In genomic region chr12:117127933-117128823, GRCh38 we compare ENCODE assay signal across 1 cellular context.
TF ChIP-seq lines count a peak whose summit lies in the region.

No MANE protein-coding gene starts in this region.

TF ChIP-seq in K562, 482 proteins besides CTCF, POLR2A, EP300 and RAD21 (continued from another document and continues in another):
- TF ChIP-seq ATF3 (IDR thresholded peaks at IDR 0.05) (peak; percentile 83), ATF3 (CRISPR knock-in tag; conservative IDR thresholded peaks at IDR 0.05) (peak; percentile 84; the same call in 1 of the 2 replicates), CCAR2 (IDR thresholded peaks at IDR 0.05; ENCODE audit: low read depth, low read length) (no peak), TEAD4 (IDR thresholded peaks at IDR 0.05; ENCODE audit: low read length) (peak; percentile 64), TEAD4 (CRISPR knock-in tag; IDR thresholded peaks at IDR 0.05; ENCODE audit: borderline replicate concordance) (peak; percentile 62; the same call in 1 of the 2 replicates), FOSL1 (tag; conservative IDR thresholded peaks at IDR 0.05) (0 out of 2 replicates have a peak, but pooled peaks have one; percentile 17), ZNF165 (CRISPR knock-in tag; IDR thresholded peaks at IDR 0.05; ENCODE audit: borderline replicate concordance) (no peak), KDM4B (IDR thresholded peaks at IDR 0.05; ENCODE audit: borderline replicate concordance in 2 of 2, low read depth in 1 of 2) (peak in 1 of 2 experiments; percentile 99; a peak in 2 of 4 replicates), KAT2B (IDR thresholded peaks at IDR 0.05; ENCODE audit: low read depth, low read length) (no peak), ZNF224 (CRISPR knock-in tag; IDR thresholded peaks at IDR 0.05) (no peak), CBX2 (IDR thresholded peaks at IDR 0.05; ENCODE audit: insufficient read depth, low read length, poor library complexity, severe bottlenecking) (no peak), ZNF133 (CRISPR knock-in tag; IDR thresholded peaks at IDR 0.05) (no peak), ZEB2 (IDR thresholded peaks at IDR 0.05) (peak; percentile 44; the same call in 1 of the 2 replicates), EZH2 (IDR thresholded peaks at IDR 0.05; ENCODE audit: borderline replicate concordance, low read depth, low read length) (no peak), COPS2 (conservative IDR thresholded peaks at IDR 0.05) (no peak), ZNF584 (CRISPR knock-in tag; IDR thresholded peaks at IDR 0.05; ENCODE audit: low read depth) (no peak), JUND (IDR thresholded peaks at IDR 0.05; ENCODE audit: borderline replicate concordance, low read depth, low read length) (no peak), JUND (tag; IDR thresholded peaks at IDR 0.05; ENCODE audit: borderline replicate concordance, low read depth, low read length) (peak; percentile 39; the same call in 2 of the 3 replicates), HNRNPK (IDR thresholded peaks at IDR 0.05; ENCODE audit: low read depth, low read length, poor library complexity, severe bottlenecking) (no peak), CHD1 (IDR thresholded peaks at IDR 0.05; ENCODE audit: low read length) (no peak), CSDE1 (IDR thresholded peaks at IDR 0.05) (no peak), U2AF2 (optimal IDR thresholded peaks at IDR 0.05; ENCODE audit: low read depth, low read length) (no peak), ZNF282 (CRISPR knock-in tag; IDR thresholded peaks at IDR 0.05) (0 out of 2 replicates have a peak, but pooled peaks have one; percentile 73), NCOR1 (IDR thresholded peaks at IDR 0.05) (no peak), MCM5 (IDR thresholded peaks at IDR 0.05; ENCODE audit: low read depth) (no peak), PHF8 (IDR thresholded peaks at IDR 0.05; ENCODE audit: borderline replicate concordance, low read length) (no peak), TFAM (CRISPR knock-in tag; conservative IDR thresholded peaks at IDR 0.05) (no peak), SIX5 (IDR thresholded peaks at IDR 0.05; ENCODE audit: borderline replicate concordance in 1 of 2, insufficient read depth in 1 of 2, low read depth in 1 of 2, low read length in 2 of 2) (peak; percentile 29 to 61; a peak in 2 of 4 replicates), CREB1 (IDR thresholded peaks at IDR 0.05) (no peak), CREB1 (CRISPR knock-in tag; IDR thresholded peaks at IDR 0.05) (peak; percentile 75), ATF1 (CRISPR knock-in tag; IDR thresholded peaks at IDR 0.05) (no peak), ATF1 (tag; IDR thresholded peaks at IDR 0.05) (peak; percentile 87), PURB (CRISPR knock-in tag; IDR thresholded peaks at IDR 0.05; ENCODE audit: low read depth) (no peak), ARID4B (CRISPR knock-in tag; IDR thresholded peaks at IDR 0.05) (0 out of 2 replicates have a peak, but pooled peaks have one; percentile 73), ZNF707 (CRISPR knock-in tag; conservative IDR thresholded peaks at IDR 0.05) (no peak), EGR1 (conservative IDR thresholded peaks at IDR 0.05) (no peak), ZNF780A (CRISPR knock-in tag; IDR thresholded peaks at IDR 0.05) (no peak), CBX5 (IDR thresholded peaks at IDR 0.05; ENCODE audit: borderline replicate concordance, low read depth) (peak; percentile 85; the same call in 1 of the 2 replicates), ZNF274 (IDR thresholded peaks at IDR 0.05; ENCODE audit: borderline replicate concordance, low read depth, low read length) (no peak), MCM3 (IDR thresholded peaks at IDR 0.05) (no peak), ZNF445 (CRISPR knock-in tag; IDR thresholded peaks at IDR 0.05; ENCODE audit: low read depth) (no peak), ZNF561 (CRISPR knock-in tag; conservative IDR thresholded peaks at IDR 0.05) (no peak), ZKSCAN3 (CRISPR knock-in tag; IDR thresholded peaks at IDR 0.05) (no peak), XRCC4 (IDR thresholded peaks at IDR 0.05; ENCODE audit: extremely low read depth, insufficient read depth, insufficient read length) (no peak), ZNF431 (CRISPR knock-in tag; IDR thresholded peaks at IDR 0.05) (peak; percentile 81; the same call in 1 of the 2 replicates), NFE2 (IDR thresholded peaks at IDR 0.05; ENCODE audit: low read depth) (no peak)
- TF ChIP-seq, protein P1, sequence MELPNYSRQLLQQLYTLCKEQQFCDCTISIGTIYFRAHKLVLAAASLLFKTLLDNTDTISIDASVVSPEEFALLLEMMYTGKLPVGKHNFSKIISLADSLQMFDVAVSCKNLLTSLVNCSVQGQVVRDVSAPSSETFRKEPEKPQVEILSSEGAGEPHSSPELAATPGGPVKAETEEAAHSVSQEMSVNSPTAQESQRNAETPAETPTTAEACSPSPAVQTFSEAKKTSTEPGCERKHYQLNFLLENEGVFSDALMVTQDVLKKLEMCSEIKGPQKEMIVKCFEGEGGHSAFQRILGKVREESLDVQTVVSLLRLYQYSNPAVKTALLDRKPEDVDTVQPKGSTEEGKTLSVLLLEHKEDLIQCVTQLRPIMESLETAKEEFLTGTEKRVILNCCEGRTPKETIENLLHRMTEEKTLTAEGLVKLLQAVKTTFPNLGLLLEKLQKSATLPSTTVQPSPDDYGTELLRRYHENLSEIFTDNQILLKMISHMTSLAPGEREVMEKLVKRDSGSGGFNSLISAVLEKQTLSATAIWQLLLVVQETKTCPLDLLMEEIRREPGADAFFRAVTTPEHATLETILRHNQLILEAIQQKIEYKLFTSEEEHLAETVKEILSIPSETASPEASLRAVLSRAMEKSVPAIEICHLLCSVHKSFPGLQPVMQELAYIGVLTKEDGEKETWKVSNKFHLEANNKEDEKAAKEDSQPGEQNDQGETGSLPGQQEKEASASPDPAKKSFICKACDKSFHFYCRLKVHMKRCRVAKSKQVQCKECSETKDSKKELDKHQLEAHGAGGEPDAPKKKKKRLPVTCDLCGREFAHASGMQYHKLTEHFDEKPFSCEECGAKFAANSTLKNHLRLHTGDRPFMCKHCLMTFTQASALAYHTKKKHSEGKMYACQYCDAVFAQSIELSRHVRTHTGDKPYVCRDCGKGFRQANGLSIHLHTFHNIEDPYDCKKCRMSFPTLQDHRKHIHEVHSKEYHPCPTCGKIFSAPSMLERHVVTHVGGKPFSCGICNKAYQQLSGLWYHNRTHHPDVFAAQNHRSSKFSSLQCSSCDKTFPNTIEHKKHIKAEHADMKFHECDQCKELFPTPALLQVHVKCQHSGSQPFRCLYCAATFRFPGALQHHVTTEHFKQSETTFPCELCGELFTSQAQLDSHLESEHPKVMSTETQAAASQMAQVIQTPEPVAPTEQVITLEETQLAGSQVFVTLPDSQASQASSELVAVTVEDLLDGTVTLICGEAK (IDR thresholded peaks at IDR 0.05), result no peak
- TF ChIP-seq, protein P1 (CRISPR knock-in tag; IDR thresholded peaks at IDR 0.05), result peak; percentile 63
- TF ChIP-seq, protein P2, sequence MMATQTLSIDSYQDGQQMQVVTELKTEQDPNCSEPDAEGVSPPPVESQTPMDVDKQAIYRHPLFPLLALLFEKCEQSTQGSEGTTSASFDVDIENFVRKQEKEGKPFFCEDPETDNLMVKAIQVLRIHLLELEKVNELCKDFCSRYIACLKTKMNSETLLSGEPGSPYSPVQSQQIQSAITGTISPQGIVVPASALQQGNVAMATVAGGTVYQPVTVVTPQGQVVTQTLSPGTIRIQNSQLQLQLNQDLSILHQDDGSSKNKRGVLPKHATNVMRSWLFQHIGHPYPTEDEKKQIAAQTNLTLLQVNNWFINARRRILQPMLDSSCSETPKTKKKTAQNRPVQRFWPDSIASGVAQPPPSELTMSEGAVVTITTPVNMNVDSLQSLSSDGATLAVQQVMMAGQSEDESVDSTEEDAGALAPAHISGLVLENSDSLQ (IDR thresholded peaks at IDR 0.05), result peak; percentile 98
- TF ChIP-seq, protein P3, sequence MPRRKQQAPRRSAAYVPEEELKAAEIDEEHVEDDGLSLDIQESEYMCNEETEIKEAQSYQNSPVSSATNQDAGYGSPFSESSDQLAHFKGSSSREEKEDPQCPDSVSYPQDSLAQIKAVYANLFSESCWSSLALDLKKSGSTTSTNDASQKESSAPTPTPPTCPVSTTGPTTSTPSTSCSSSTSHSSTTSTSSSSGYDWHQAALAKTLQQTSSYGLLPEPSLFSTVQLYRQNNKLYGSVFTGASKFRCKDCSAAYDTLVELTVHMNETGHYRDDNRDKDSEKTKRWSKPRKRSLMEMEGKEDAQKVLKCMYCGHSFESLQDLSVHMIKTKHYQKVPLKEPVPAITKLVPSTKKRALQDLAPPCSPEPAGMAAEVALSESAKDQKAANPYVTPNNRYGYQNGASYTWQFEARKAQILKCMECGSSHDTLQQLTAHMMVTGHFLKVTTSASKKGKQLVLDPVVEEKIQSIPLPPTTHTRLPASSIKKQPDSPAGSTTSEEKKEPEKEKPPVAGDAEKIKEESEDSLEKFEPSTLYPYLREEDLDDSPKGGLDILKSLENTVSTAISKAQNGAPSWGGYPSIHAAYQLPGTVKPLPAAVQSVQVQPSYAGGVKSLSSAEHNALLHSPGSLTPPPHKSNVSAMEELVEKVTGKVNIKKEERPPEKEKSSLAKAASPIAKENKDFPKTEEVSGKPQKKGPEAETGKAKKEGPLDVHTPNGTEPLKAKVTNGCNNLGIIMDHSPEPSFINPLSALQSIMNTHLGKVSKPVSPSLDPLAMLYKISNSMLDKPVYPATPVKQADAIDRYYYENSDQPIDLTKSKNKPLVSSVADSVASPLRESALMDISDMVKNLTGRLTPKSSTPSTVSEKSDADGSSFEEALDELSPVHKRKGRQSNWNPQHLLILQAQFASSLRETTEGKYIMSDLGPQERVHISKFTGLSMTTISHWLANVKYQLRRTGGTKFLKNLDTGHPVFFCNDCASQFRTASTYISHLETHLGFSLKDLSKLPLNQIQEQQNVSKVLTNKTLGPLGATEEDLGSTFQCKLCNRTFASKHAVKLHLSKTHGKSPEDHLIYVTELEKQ (CRISPR knock-in tag; IDR thresholded peaks at IDR 0.05), result no peak
